ENCODE assay signal across 1 cellular context in genomic region chr2:156435725-156436476, GRCh38.
TF ChIP-seq lines count a peak whose summit lies in the region.

Gene GPD2, plus strand, starts transcription at chr2:156436379. Its CDS starts 39,727 bp downstream, at chr2:156476106.

TF ChIP-seq in GM12878, 131 proteins besides CTCF, POLR2A, EP300 and RAD21 (continued from another document and continues in another):
- peak; percentile 77; the same call in 1 of the 2 replicates for TF ChIP-seq HDGF (IDR thresholded peaks at IDR 0.05)
- peak; percentile 78 for TF ChIP-seq EED (IDR thresholded peaks at IDR 0.05; ENCODE audit: low read depth)
- TF ChIP-seq STAT1 (conservative IDR thresholded peaks at IDR 0.05): no peak
- 0 out of 2 replicates have a peak, but pooled peaks have one; percentile 7 for TF ChIP-seq MTA3 (IDR thresholded peaks at IDR 0.05; ENCODE audit: borderline replicate concordance, low read length)
- TF ChIP-seq ZSCAN29 (IDR thresholded peaks at IDR 0.05): no peak
- TF ChIP-seq SUZ12 (IDR thresholded peaks at IDR 0.05; ENCODE audit: unreplicated experiment): no peak
- TF ChIP-seq MYB (IDR thresholded peaks at IDR 0.05; ENCODE audit: borderline replicate concordance, low read depth, low read length): no peak
- TF ChIP-seq SIX5 (IDR thresholded peaks at IDR 0.05; ENCODE audit: low read depth, low read length, severe bottlenecking): no peak
- no peak for TF ChIP-seq ZNF217 (IDR thresholded peaks at IDR 0.05)
- TF ChIP-seq IKZF1 (conservative IDR thresholded peaks at IDR 0.05): peak; percentile 86
- no peak for TF ChIP-seq JUND (IDR thresholded peaks at IDR 0.05; ENCODE audit: low read depth, low read length)
- TF ChIP-seq, protein P1, sequence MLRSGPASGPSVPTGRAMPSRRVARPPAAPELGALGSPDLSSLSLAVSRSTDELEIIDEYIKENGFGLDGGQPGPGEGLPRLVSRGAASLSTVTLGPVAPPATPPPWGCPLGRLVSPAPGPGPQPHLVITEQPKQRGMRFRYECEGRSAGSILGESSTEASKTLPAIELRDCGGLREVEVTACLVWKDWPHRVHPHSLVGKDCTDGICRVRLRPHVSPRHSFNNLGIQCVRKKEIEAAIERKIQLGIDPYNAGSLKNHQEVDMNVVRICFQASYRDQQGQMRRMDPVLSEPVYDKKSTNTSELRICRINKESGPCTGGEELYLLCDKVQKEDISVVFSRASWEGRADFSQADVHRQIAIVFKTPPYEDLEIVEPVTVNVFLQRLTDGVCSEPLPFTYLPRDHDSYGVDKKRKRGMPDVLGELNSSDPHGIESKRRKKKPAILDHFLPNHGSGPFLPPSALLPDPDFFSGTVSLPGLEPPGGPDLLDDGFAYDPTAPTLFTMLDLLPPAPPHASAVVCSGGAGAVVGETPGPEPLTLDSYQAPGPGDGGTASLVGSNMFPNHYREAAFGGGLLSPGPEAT (IDR thresholded peaks at IDR 0.05; ENCODE audit: low read depth): no peak
- no peak for TF ChIP-seq ZZZ3 (IDR thresholded peaks at IDR 0.05; ENCODE audit: control insufficient read depth, insufficient read length, low read depth)
- TF ChIP-seq USF2 (IDR thresholded peaks at IDR 0.05; ENCODE audit: borderline replicate concordance, low read depth, low read length): no peak
- TF ChIP-seq, protein P2, sequence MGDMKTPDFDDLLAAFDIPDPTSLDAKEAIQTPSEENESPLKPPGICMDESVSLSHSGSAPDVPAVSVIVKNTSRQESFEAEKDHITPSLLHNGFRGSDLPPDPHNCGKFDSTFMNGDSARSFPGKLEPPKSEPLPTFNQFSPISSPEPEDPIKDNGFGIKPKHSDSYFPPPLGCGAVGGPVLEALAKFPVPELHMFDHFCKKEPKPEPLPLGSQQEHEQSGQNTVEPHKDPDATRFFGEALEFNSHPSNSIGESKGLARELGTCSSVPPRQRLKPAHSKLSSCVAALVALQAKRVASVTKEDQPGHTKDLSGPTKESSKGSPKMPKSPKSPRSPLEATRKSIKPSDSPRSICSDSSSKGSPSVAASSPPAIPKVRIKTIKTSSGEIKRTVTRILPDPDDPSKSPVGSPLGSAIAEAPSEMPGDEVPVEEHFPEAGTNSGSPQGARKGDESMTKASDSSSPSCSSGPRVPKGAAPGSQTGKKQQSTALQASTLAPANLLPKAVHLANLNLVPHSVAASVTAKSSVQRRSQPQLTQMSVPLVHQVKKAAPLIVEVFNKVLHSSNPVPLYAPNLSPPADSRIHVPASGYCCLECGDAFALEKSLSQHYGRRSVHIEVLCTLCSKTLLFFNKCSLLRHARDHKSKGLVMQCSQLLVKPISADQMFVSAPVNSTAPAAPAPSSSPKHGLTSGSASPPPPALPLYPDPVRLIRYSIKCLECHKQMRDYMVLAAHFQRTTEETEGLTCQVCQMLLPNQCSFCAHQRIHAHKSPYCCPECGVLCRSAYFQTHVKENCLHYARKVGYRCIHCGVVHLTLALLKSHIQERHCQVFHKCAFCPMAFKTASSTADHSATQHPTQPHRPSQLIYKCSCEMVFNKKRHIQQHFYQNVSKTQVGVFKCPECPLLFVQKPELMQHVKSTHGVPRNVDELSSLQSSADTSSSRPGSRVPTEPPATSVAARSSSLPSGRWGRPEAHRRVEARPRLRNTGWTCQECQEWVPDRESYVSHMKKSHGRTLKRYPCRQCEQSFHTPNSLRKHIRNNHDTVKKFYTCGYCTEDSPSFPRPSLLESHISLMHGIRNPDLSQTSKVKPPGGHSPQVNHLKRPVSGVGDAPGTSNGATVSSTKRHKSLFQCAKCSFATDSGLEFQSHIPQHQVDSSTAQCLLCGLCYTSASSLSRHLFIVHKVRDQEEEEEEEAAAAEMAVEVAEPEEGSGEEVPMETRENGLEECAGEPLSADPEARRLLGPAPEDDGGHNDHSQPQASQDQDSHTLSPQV (IDR thresholded peaks at IDR 0.05): no peak
- TF ChIP-seq NFXL1 (IDR thresholded peaks at IDR 0.05; ENCODE audit: borderline replicate concordance): 0 out of 2 replicates have a peak, but pooled peaks have one; percentile 62
- TF ChIP-seq SREBF2 (IDR thresholded peaks at IDR 0.05; ENCODE audit: low read length): no peak
- TF ChIP-seq ASH2L (IDR thresholded peaks at IDR 0.05; ENCODE audit: borderline replicate concordance, low read depth): no peak
- no peak; the same call in 1 of the 2 replicates for TF ChIP-seq SPI1 (IDR thresholded peaks at IDR 0.05; ENCODE audit: borderline replicate concordance, insufficient read depth, low read depth, low read length)
- TF ChIP-seq, protein P3, sequence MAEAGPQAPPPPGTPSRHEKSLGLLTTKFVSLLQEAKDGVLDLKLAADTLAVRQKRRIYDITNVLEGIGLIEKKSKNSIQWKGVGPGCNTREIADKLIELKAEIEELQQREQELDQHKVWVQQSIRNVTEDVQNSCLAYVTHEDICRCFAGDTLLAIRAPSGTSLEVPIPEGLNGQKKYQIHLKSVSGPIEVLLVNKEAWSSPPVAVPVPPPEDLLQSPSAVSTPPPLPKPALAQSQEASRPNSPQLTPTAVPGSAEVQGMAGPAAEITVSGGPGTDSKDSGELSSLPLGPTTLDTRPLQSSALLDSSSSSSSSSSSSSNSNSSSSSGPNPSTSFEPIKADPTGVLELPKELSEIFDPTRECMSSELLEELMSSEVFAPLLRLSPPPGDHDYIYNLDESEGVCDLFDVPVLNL (IDR thresholded peaks at IDR 0.05; ENCODE audit: low read depth, low read length): no peak
- TF ChIP-seq FOXK2 (IDR thresholded peaks at IDR 0.05): no peak
- TF ChIP-seq, protein P4, sequence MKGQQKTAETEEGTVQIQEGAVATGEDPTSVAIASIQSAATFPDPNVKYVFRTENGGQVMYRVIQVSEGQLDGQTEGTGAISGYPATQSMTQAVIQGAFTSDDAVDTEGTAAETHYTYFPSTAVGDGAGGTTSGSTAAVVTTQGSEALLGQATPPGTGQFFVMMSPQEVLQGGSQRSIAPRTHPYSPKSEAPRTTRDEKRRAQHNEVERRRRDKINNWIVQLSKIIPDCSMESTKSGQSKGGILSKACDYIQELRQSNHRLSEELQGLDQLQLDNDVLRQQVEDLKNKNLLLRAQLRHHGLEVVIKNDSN (IDR thresholded peaks at IDR 0.05; ENCODE audit: borderline replicate concordance, extremely low read length, insufficient read depth, low read depth, low read length): no peak
- no peak for TF ChIP-seq ZNF384 (IDR thresholded peaks at IDR 0.05; ENCODE audit: borderline replicate concordance, low read depth, low read length)
- TF ChIP-seq FOXM1 (IDR thresholded peaks at IDR 0.05; ENCODE audit: low read depth, low read length): no peak
- 0 out of 2 replicates have a peak, but pooled peaks have one; percentile 42 for TF ChIP-seq BACH1 (IDR thresholded peaks at IDR 0.05; ENCODE audit: borderline replicate concordance)
- peak; percentile 85; the same call in 1 of the 2 replicates for TF ChIP-seq GATAD2B (conservative IDR thresholded peaks at IDR 0.05; ENCODE audit: low read depth)
- no peak for TF ChIP-seq KLF5 (IDR thresholded peaks at IDR 0.05; ENCODE audit: partially characterized antibody)
- TF ChIP-seq TCF7 (IDR thresholded peaks at IDR 0.05; ENCODE audit: borderline replicate concordance): no peak
- TF ChIP-seq, protein P5, sequence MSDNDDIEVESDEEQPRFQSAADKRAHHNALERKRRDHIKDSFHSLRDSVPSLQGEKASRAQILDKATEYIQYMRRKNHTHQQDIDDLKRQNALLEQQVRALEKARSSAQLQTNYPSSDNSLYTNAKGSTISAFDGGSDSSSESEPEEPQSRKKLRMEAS (IDR thresholded peaks at IDR 0.05; ENCODE audit: low read depth, low read length): no peak
- TF ChIP-seq KDM1A (IDR thresholded peaks at IDR 0.05; ENCODE audit: borderline replicate concordance): no peak
- TF ChIP-seq CHD2 (IDR thresholded peaks at IDR 0.05; ENCODE audit: borderline replicate concordance, low read depth, low read length): no peak
- TF ChIP-seq EZH2 (IDR thresholded peaks at IDR 0.05; ENCODE audit: borderline replicate concordance, control insufficient read depth, low read depth, low read length): no peak
- no peak for TF ChIP-seq CREM (IDR thresholded peaks at IDR 0.05; ENCODE audit: low read depth)
- TF ChIP-seq, protein P6, sequence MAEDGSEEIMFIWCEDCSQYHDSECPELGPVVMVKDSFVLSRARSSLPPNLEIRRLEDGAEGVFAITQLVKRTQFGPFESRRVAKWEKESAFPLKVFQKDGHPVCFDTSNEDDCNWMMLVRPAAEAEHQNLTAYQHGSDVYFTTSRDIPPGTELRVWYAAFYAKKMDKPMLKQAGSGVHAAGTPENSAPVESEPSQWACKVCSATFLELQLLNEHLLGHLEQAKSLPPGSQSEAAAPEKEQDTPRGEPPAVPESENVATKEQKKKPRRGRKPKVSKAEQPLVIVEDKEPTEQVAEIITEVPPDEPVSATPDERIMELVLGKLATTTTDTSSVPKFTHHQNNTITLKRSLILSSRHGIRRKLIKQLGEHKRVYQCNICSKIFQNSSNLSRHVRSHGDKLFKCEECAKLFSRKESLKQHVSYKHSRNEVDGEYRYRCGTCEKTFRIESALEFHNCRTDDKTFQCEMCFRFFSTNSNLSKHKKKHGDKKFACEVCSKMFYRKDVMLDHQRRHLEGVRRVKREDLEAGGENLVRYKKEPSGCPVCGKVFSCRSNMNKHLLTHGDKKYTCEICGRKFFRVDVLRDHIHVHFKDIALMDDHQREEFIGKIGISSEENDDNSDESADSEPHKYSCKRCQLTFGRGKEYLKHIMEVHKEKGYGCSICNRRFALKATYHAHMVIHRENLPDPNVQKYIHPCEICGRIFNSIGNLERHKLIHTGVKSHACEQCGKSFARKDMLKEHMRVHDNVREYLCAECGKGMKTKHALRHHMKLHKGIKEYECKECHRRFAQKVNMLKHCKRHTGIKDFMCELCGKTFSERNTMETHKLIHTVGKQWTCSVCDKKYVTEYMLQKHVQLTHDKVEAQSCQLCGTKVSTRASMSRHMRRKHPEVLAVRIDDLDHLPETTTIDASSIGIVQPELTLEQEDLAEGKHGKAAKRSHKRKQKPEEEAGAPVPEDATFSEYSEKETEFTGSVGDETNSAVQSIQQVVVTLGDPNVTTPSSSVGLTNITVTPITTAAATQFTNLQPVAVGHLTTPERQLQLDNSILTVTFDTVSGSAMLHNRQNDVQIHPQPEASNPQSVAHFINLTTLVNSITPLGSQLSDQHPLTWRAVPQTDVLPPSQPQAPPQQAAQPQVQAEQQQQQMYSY (CRISPR knock-in tag; IDR thresholded peaks at IDR 0.05): no peak
- TF ChIP-seq E4F1 (IDR thresholded peaks at IDR 0.05; ENCODE audit: borderline replicate concordance, partially characterized antibody): no peak
- no peak for TF ChIP-seq PAX5 (IDR thresholded peaks at IDR 0.05; ENCODE audit: borderline replicate concordance, low read depth, low read length)
- TF ChIP-seq SMARCA5 (IDR thresholded peaks at IDR 0.05): 0 out of 2 replicates have a peak, but pooled peaks have one; percentile 20
- TF ChIP-seq IRF5 (IDR thresholded peaks at IDR 0.05; ENCODE audit: borderline replicate concordance): no peak
- TF ChIP-seq, protein P7, sequence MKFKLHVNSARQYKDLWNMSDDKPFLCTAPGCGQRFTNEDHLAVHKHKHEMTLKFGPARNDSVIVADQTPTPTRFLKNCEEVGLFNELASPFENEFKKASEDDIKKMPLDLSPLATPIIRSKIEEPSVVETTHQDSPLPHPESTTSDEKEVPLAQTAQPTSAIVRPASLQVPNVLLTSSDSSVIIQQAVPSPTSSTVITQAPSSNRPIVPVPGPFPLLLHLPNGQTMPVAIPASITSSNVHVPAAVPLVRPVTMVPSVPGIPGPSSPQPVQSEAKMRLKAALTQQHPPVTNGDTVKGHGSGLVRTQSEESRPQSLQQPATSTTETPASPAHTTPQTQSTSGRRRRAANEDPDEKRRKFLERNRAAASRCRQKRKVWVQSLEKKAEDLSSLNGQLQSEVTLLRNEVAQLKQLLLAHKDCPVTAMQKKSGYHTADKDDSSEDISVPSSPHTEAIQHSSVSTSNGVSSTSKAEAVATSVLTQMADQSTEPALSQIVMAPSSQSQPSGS (IDR thresholded peaks at IDR 0.05; ENCODE audit: low read length): no peak
- no peak for TF ChIP-seq RCOR1 (conservative IDR thresholded peaks at IDR 0.05; ENCODE audit: low read depth, low read length)
- no peak for TF ChIP-seq ZNF24 (IDR thresholded peaks at IDR 0.05)
- TF ChIP-seq ZNF274 (IDR thresholded peaks at IDR 0.05; ENCODE audit: insufficient read depth, insufficient read length): no peak
- 0 out of 2 replicates have a peak, but pooled peaks have one; percentile 9 for TF ChIP-seq CREB1 (IDR thresholded peaks at IDR 0.05; ENCODE audit: low read depth)
- no peak for TF ChIP-seq RAD51 (IDR thresholded peaks at IDR 0.05)
- TF ChIP-seq RB1 (IDR thresholded peaks at IDR 0.05; ENCODE audit: borderline replicate concordance): no peak; the same call in 1 of the 2 replicates
- no peak for TF ChIP-seq SRF (IDR thresholded peaks at IDR 0.05; ENCODE audit: low read depth in 2 of 2, low read length in 2 of 2)
- TF ChIP-seq TCF3 (IDR thresholded peaks at IDR 0.05; ENCODE audit: borderline replicate concordance, insufficient read depth, low read depth, low read length): 0 out of 2 replicates have a peak, but pooled peaks have one; percentile 49
- no peak for TF ChIP-seq CEBPB (IDR thresholded peaks at IDR 0.05; ENCODE audit: borderline replicate concordance in 1 of 2, low read depth in 2 of 2, low read length in 2 of 2)
- no peak for TF ChIP-seq POLR2AphosphoS2 (IDR thresholded peaks at IDR 0.05; ENCODE audit: low read depth, low read length)
